In the genomic region with DNA sequence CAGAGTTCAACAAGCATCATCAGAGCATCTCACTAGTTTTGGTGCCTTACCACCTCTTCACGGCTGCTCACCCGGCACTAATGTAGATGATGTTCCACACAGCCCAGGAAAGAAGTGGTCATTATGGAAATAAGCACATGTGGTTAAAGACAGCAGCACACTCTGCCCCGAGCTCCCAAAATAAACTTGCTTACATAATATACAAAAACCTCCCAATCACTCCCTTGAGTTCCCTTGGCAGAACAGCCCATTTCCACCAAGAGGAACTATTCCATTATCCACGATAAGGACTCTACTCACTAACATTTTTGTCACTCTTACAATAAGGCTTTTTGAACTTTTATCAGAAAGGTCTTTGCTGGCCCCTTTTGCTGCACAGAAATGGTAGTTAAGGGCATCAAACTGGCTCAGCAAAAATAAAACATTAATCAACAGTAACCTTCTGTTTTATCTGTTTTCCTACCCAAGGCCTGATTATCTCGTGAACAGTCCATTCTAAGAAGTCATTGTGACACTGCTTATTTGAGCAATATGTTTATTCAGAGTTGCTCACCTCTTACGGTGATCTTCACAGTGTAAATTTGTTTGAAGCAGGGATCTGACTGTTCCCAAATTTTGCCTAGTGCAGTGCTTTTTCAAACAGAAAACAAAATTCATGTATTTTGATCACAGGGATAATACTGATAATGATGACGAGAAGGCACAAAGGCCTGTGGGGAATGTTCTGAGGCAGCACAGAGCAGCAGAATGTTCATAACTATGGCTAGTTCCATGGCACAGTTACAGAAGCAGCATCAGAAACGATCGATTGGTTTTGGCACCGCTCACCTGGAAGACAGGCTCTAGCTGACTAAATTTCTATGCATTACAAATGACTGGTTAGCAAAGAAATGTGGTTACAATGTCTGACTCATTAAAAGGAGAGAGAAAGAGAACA, we compare ENCODE assay signal across 9 cellular contexts.
DNase-seq lines count a peak whose midpoint lies in the region; ATAC-seq and TF ChIP-seq lines count a peak whose summit lies in the region.
"Had no signal": no experiment of that assay in that cellular context is flagged by ENCODE, and none has a peak within 500 bp of the region (broad histone marks: within the 10 kb centered on the region; RNA-seq: fewer than 3 reads in every experiment).

No MANE protein-coding gene starts in this region.

- H3K4me1 ChIP-seq in Loucy (ENCODE audit: insufficient read depth, low read length, poor library complexity, severe bottlenecking): peaks cover 10% of the 10 kb centered on the region

- peak overlapping the region; percentile 65 for H2AFZ ChIP-seq in Loucy (ENCODE audit: low read length)

- H3K4me2 ChIP-seq in Loucy (ENCODE audit: low read depth, low read length, poor library complexity, severe bottlenecking): no peak overlapping the region

- H3K9me3 ChIP-seq in Loucy (ENCODE audit: insufficient read depth, low read depth, low read length): no peaks in the 10 kb centered on the region

- H3K79me2 ChIP-seq in Loucy (ENCODE audit: insufficient read depth, low read length): no peaks in the 10 kb centered on the region

- H3K4me3 ChIP-seq in AG10803 (ENCODE audit: low read length) (no peak overlapping the region), Loucy (ENCODE audit: low read length, poor library complexity, severe bottlenecking) (no peak overlapping the region), choroid plexus epithelial cell (ENCODE audit: low read depth, low read length) (no peak overlapping the region)

- H4K20me1 ChIP-seq in Loucy (ENCODE audit: insufficient read depth, low read length, poor library complexity, severe bottlenecking): no peaks in the 10 kb centered on the region

- DNase-seq in AG10803 (ENCODE audit: low read depth) (peak; percentile 41), choroid plexus epithelial cell (ENCODE audit: low read depth) (peak; percentile 17), mucosa of gallbladder (ENCODE audit: low spot score) (peak; percentile 81), NCI-H187 treated with DMSO at 0.1 percent for 48 hours (lab: John Stamatoyannopoulos, UW) (no peak), COLO829 (ENCODE audit: low spot score) (no peak), NCI-H774 (lab: John Stamatoyannopoulos, UW) (no peak)
- DNase-seq: small intestine had no signal

- H3F3A ChIP-seq in Loucy (ENCODE audit: low read depth): no peaks in the 10 kb centered on the region

- no peak for ATAC-seq in HG02759 (IDR thresholded peaks at IDR 0.05; ENCODE audit: unreplicated experiment)

- no peaks in the 10 kb centered on the region for H3K9me2 ChIP-seq in Loucy (replicated peaks; ENCODE audit: low read depth, low read length)

- H3K27me3 ChIP-seq in Loucy (ENCODE audit: insufficient read depth, low read length, poor library complexity, severe bottlenecking): no peaks in the 10 kb centered on the region

- H3K36me3 ChIP-seq in Loucy (ENCODE audit: insufficient read depth, low read length): no peaks in the 10 kb centered on the region

- TF ChIP-seq CTCF in AG10803 (conservative IDR thresholded peaks at IDR 0.05; ENCODE audit: low read length): no peak
- no peak for TF ChIP-seq CTCF in Loucy (conservative IDR thresholded peaks at IDR 0.05; ENCODE audit: low read length)
- TF ChIP-seq CTCF in choroid plexus epithelial cell (conservative IDR thresholded peaks at IDR 0.05; ENCODE audit: low read depth, low read length): no peak

- no peak overlapping the region for H3K9ac ChIP-seq in Loucy (ENCODE audit: low read depth, low read length, poor library complexity, severe bottlenecking)

Comparison
In these comparisons a context has a peak if more than half of its experiments do, and no peak if none do; other contexts are left out.
1. DNase-seq: peak in AG10803 (single experiment), choroid plexus epithelial cell (single experiment) and mucosa of gallbladder (single experiment); none in NCI-H187 treated with DMSO at 0.1 percent for 48 hours (single experiment), COLO829 (single experiment) and NCI-H774 (single experiment).